In the genomic region with DNA sequence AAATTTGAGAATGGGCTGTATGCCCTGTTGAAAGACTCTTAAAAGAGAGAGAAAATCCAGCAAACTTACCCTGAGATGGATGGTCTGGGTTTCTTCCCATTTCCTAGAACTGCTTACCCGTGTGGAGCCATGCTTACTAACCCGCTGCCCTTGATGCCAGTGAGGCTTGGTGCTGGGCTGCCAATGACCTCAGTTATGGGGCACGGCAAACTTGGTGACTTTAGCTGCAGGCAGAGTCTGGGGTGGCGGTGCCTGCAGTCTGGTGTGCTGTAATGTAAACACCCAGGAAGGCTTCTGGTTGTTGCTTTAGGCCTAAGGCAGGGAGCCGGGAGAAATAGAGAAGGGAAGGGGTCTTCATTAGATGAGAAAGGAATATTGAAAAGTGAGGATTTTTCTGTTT, we compare ENCODE assay signal across 18 cellular contexts.
"Had no signal": no experiment of that assay in that cellular context is flagged by ENCODE, and none has a peak within 500 bp of the region (broad histone marks: within the 10 kb centered on the region; RNA-seq: fewer than 3 reads in every experiment).

No MANE protein-coding gene starts in this region.

- H3K27ac ChIP-seq: brain microvascular endothelial cell had no signal

- H3K27ac Mint-ChIP-seq: activated B cell treated with CpG ODN at 0.5 μM for 24 hours; activated CD8-positive, alpha-beta memory T cell treated with anti-CD3 and anti-CD28 coated beads, Interleukin-2, amount 10 ng/mL, durations not matched to agents 7 days and 5 days; activated naive CD4-positive, alpha-beta T cell treated with anti-CD3 and anti-CD28 coated beads, Interleukin-2, amount 50 U/mL, for 72 hours; activated T-cell treated with anti-CD3 and anti-CD28 coated beads, Interleukin-2, amount 50 U/mL, for 24 hours; endodermal cell; memory B cell; nephron progenitor cell had no signal

- ATAC-seq: activated CD8-positive, alpha-beta memory T cell treated with anti-CD3 and anti-CD28 coated beads, Interleukin-2, amount 10 ng/mL, durations not matched to agents 7 days and 5 days had no signal

- H3K9me3 Mint-ChIP-seq: activated B cell treated with CpG ODN at 0.5 μM for 24 hours; activated naive CD4-positive, alpha-beta T cell treated with anti-CD3 and anti-CD28 coated beads, Interleukin-2, amount 50 U/mL, for 72 hours; activated T-cell treated with anti-CD3 and anti-CD28 coated beads, Interleukin-2, amount 50 U/mL, for 24 hours; endodermal cell; memory B cell; nephron progenitor cell had no signal

- H3K36me3 Mint-ChIP-seq: activated CD8-positive, alpha-beta memory T cell treated with anti-CD3 and anti-CD28 coated beads, Interleukin-2, amount 10 ng/mL, durations not matched to agents 7 days and 5 days; immature natural killer cell had no signal

- DNase-seq: activated B cell treated with CpG ODN at 0.5 μM for 24 hours; activated CD4-positive, alpha-beta T cell treated with anti-CD3 and anti-CD28 coated beads, Interleukin-2, amount 50 U/mL, for 4 hours; activated CD8-positive, alpha-beta memory T cell treated with anti-CD3 and anti-CD28 coated beads, Interleukin-2, amount 10 ng/mL, durations not matched to agents 7 days and 5 days; activated effector memory CD4-positive, alpha-beta T cell treated with anti-CD3 and anti-CD28 coated beads, Interleukin-2, amount 50 U/mL, for 16 hours; activated T-cell treated with anti-CD3 and anti-CD28 coated beads, Interleukin-2, amount 50 U/mL, for 24 hours; amniotic stem cell; brain microvascular endothelial cell; cerebellar nuclear complex; endodermal cell; erythroblast; glutamatergic neuron; immature natural killer cell; nephron progenitor cell; stimulated activated CD4-positive, alpha-beta T cell treated with anti-CD3 and anti-CD28 coated beads, Interleukin-12 subunit alpha, Interleukin-12 subunit beta, amount 100 ng/mL, for 4 hours; stimulated activated naive CD4-positive, alpha-beta T cell treated with Interleukin-2 at 50 U/mL for 16 hours; T-helper 1 cell had no signal

- H3K4me3 Mint-ChIP-seq: activated B cell treated with CpG ODN at 0.5 μM for 24 hours; activated CD8-positive, alpha-beta memory T cell treated with anti-CD3 and anti-CD28 coated beads, Interleukin-2, amount 10 ng/mL, durations not matched to agents 7 days and 5 days; activated T-cell treated with anti-CD3 and anti-CD28 coated beads, Interleukin-2, amount 50 U/mL, for 24 hours; endodermal cell; immature natural killer cell; memory B cell; nephron progenitor cell had no signal

- H3K4me1 Mint-ChIP-seq: endodermal cell, immature natural killer cell had no signal

- H3K36me3 ChIP-seq: brain microvascular endothelial cell had no signal

- H3K27me3 ChIP-seq: brain microvascular endothelial cell had no signal
